In genomic region chr20:63099426-63100267, GRCh38 we compare ENCODE assay signal across 21 cellular contexts.
DNase-seq lines count a peak whose midpoint lies in the region; ATAC-seq, FAIRE-seq and TF ChIP-seq lines count a peak whose summit lies in the region.
"Had no signal": no experiment of that assay in that cellular context is flagged by ENCODE, and none has a peak within 500 bp of the region (broad histone marks: within the 10 kb centered on the region; RNA-seq: fewer than 3 reads in every experiment).

No MANE protein-coding gene starts in this region.

- H3K79me1 ChIP-seq in H9 (ENCODE audit: insufficient read depth, low read depth, low read length, poor library complexity, severe bottlenecking) (no peaks in the 10 kb centered on the region), neuronal stem cell (ENCODE audit: low read depth, low read length) (no peaks in the 10 kb centered on the region)

- no peaks in the 10 kb centered on the region for H3K27me3 ChIP-seq in CD4-positive, alpha-beta T cell (ENCODE audit: control insufficient read depth, insufficient read depth, low read length)
- peaks cover 22% of the 10 kb centered on the region; the same call in 1 of the 2 replicates for H3K27me3 ChIP-seq in H9 (ENCODE audit: insufficient read depth, low read length)
- H3K27me3 ChIP-seq in neuronal stem cell (ENCODE audit: control insufficient read depth in 3 of 3, insufficient read depth in 3 of 3, low read depth in 1 of 3, low read length in 3 of 3), result peaks cover 14 to 74% (median 37%) of the 10 kb centered on the region in 3 experiments
- H3K27me3 ChIP-seq: pancreas, thyroid gland had no signal

- H3K14ac ChIP-seq in H9 (ENCODE audit: insufficient read depth, low read length) (no peak overlapping the region), neuronal stem cell (ENCODE audit: low read length) (peak overlapping the region; percentile 5)

- H3T11ph ChIP-seq in H9 (ENCODE audit: low read length), result no peak overlapping the region

- BruUV-seq in MCF 10A (replicated peaks; lab: Mats Ljungman, UMichigan), result no TSS peak

- H4K8ac ChIP-seq in H9 (replicated peaks; ENCODE audit: insufficient read length, low read depth, low read length), result no peak overlapping the region
- no peak overlapping the region for H4K8ac ChIP-seq in neuronal stem cell (ENCODE audit: low read depth, low read length)

- intact Hi-C loops in CD4-positive, alpha-beta T cell (cut with DNase I, micrococcal nuclease), result loop anchor here in 1 of 2 experiments (10.0 kb wide), 1 partner anchor 75 kb away; no protein-coding TSS in a partner anchor
- intact Hi-C loops in left cardiac atrium (cut with DNase I), result no loop called here
- intact Hi-C loops in MCF 10A (cut with micrococcal nuclease), result no loop called here

- H3K23ac ChIP-seq in H9 (ENCODE audit: insufficient read length, low read depth, low read length) (no peak overlapping the region), neuronal stem cell (ENCODE audit: low read depth, low read length, poor library complexity) (no peak overlapping the region)

- no peak overlapping the region for H3K4me3 ChIP-seq in neuronal stem cell (ENCODE audit: low read length in 2 of 2)
- H3K4me3 ChIP-seq: breast epithelium, GM12878, heart right ventricle, pancreas, thyroid gland had no signal

- no peak for ATAC-seq in CD4-positive, alpha-beta T cell (ENCODE audit: poor library complexity)
- ATAC-seq in left cardiac atrium (no peak), GM19395 (IDR thresholded peaks at IDR 0.05; ENCODE audit: unreplicated experiment) (no peak)
- ATAC-seq in stimulated activated naive CD8-positive, alpha-beta T cell treated with anti-CD3 and anti-CD28 coated beads, Interleukin-15, amount 100 ng/mL, for 72 hours, result no peak
- ATAC-seq: GM12878, heart right ventricle, pancreas had no signal

- peaks cover 16% of the 10 kb centered on the region for H3K23me2 ChIP-seq in H9 (ENCODE audit: insufficient read length, low read depth, low read length, poor library complexity, severe bottlenecking)

- no peak overlapping the region for H3K56ac ChIP-seq in H9 (ENCODE audit: insufficient read length, low read depth, low read length)

- no peak overlapping the region for H2AFZ ChIP-seq in H9 (ENCODE audit: low read length)
- H2AFZ ChIP-seq in neuronal stem cell (ENCODE audit: low read length), result no peak overlapping the region

- H3K9me3 ChIP-seq in CD4-positive, alpha-beta T cell (ENCODE audit: control insufficient read depth, low read length), result no peaks in the 10 kb centered on the region
- no peaks in the 10 kb centered on the region for H3K9me3 ChIP-seq in H9 (ENCODE audit: control insufficient read depth, low read depth, low read length)
- H3K9me3 ChIP-seq in neuronal stem cell (replicated peaks in 1 of 2; ENCODE audit: control insufficient read depth in 2 of 2, insufficient read depth in 1 of 2, low read depth in 1 of 2, low read length in 2 of 2), result peaks cover 0 to 2% of the 10 kb centered on the region in 2 donors
- H3K9me3 ChIP-seq: breast epithelium, heart right ventricle, pancreas, thyroid gland had no signal

- peak in 1 of 10 experiments; percentile 14 for DNase-seq in CD4-positive, alpha-beta T cell
- DNase-seq in H9 (peak; percentile 18), left cardiac atrium (peak; percentile 4), neuronal stem cell (ENCODE audit: low spot score) (no peak), frontal cortex (ENCODE audit: low spot score in 2 of 2) (no peak), MCF 10A (ENCODE audit: unreplicated experiment) (no peak)
- no peak for DNase-seq in stimulated activated naive CD8-positive, alpha-beta T cell treated with anti-CD3 and anti-CD28 coated beads, Interleukin-15, amount 100 ng/mL, for 72 hours
- DNase-seq: activated B cell treated with CpG ODN at 0.5 μM for 24 hours; effector CD4-positive, alpha-beta T cell; NCI-H446; SHP77 treated with DMSO at 0.1 percent for 48 hours; small intestine; thyroid gland had no signal

- peaks cover 3% of the 10 kb centered on the region for H3K9me3 Mint-ChIP-seq in CD4-positive, alpha-beta T cell
- H3K9me3 Mint-ChIP-seq in H9 (peaks cover 0 to 3% of the 10 kb centered on the region in 2 experiments; a peak in 3 of 5 replicates), MCF 10A (ENCODE audit: unreplicated experiment) (no peaks in the 10 kb centered on the region)
- H3K9me3 Mint-ChIP-seq in stimulated activated naive CD8-positive, alpha-beta T cell treated with anti-CD3 and anti-CD28 coated beads, Interleukin-15, amount 100 ng/mL, for 72 hours, result no peaks in the 10 kb centered on the region
- H3K9me3 Mint-ChIP-seq: activated B cell treated with CpG ODN at 0.5 μM for 24 hours; T-helper 1 cell treated with Interleukin-12 subunit alpha and Interleukin-12 subunit beta and Interleukin-4 antibody, amounts not matched to agents 30 μg/mL and 1 μg/mL, for 36 hours had no signal

- H3K9ac ChIP-seq in H9 (ENCODE audit: extremely low read depth, insufficient read length, low read length) (no peak overlapping the region), neuronal stem cell (ENCODE audit: low read depth, low read length, poor library complexity) (no peak overlapping the region)

- H4K20me1 ChIP-seq in H9 (ENCODE audit: control insufficient read depth, insufficient read depth, insufficient read length), result no peaks in the 10 kb centered on the region

- peaks cover 3% of the 10 kb centered on the region; the same call in 1 of the 2 replicates for H3K4me1 ChIP-seq in H9 (ENCODE audit: insufficient read depth, low read length)
- peaks cover 4 to 9% of the 10 kb centered on the region in 2 donors for H3K4me1 ChIP-seq in neuronal stem cell (ENCODE audit: control insufficient read depth in 2 of 2, insufficient read depth in 1 of 2, low read depth in 1 of 2, low read length in 2 of 2)
- H3K4me1 ChIP-seq: breast epithelium, pancreas had no signal

- H2AK5ac ChIP-seq in H9 (ENCODE audit: insufficient read length, low read length) (no peak overlapping the region), neuronal stem cell (ENCODE audit: low read depth, low read length) (no peak overlapping the region)

- H3K18ac ChIP-seq in H9 (ENCODE audit: insufficient read length, low read depth, low read length), result no peak overlapping the region
- peak overlapping the region; percentile 70 for H3K18ac ChIP-seq in neuronal stem cell (ENCODE audit: low read length)

- CTCF ChIA-PET in CD4-positive, alpha-beta T cell (lab: Charles Lee), result no interaction called here
- CTCF ChIA-PET in MCF 10A (lab: Yijun Ruan, JAX), result interaction anchor here (0.6 kb wide), 1 partner anchor 1742 kb away, joined by 3 read pairs; no protein-coding TSS in a partner anchor

- no peak overlapping the region for H3K27ac ChIP-seq in CD4-positive, alpha-beta T cell (ENCODE audit: low read depth, low read length)
- no peak overlapping the region for H3K27ac ChIP-seq in H9 (ENCODE audit: insufficient read length, low read depth, low read length)
- H3K27ac ChIP-seq in neuronal stem cell (replicated peaks; ENCODE audit: low read length), result no peak overlapping the region
- H3K27ac ChIP-seq: breast epithelium, heart right ventricle, pancreas, thyroid gland had no signal

- H3K4ac ChIP-seq in H9 (ENCODE audit: low read depth, low read length) (no peak overlapping the region), neuronal stem cell (ENCODE audit: low read length) (no peak overlapping the region)

- H3K27me3 Mint-ChIP-seq in CD4-positive, alpha-beta T cell, result peaks cover 7% of the 10 kb centered on the region
- H3K27me3 Mint-ChIP-seq in H9 (ENCODE audit: low read depth) (peaks cover 26% of the 10 kb centered on the region), MCF 10A (ENCODE audit: insufficient read depth, unreplicated experiment) (peaks cover 16% of the 10 kb centered on the region)
- H3K27me3 Mint-ChIP-seq in stimulated activated naive CD8-positive, alpha-beta T cell treated with anti-CD3 and anti-CD28 coated beads, Interleukin-15, amount 100 ng/mL, for 72 hours, result peaks cover 5% of the 10 kb centered on the region

- no peaks in the 10 kb centered on the region for H3K36me3 ChIP-seq in neuronal stem cell (replicated peaks in 1 of 2; ENCODE audit: control insufficient read depth in 2 of 2, insufficient read depth in 2 of 2, low read length in 2 of 2)
- H3K36me3 ChIP-seq: breast epithelium, heart right ventricle, pancreas, thyroid gland had no signal

- peaks cover 12% of the 10 kb centered on the region for H3K4me1 Mint-ChIP-seq in CD4-positive, alpha-beta T cell (ENCODE audit: low read depth)
- H3K4me1 Mint-ChIP-seq in H9 (peaks cover 2 to 5% of the 10 kb centered on the region in 2 experiments; a peak in 3 of 4 replicates), MCF 10A (ENCODE audit: insufficient read depth, unreplicated experiment) (no peaks in the 10 kb centered on the region)
- H3K4me1 Mint-ChIP-seq in stimulated activated naive CD8-positive, alpha-beta T cell treated with anti-CD3 and anti-CD28 coated beads, Interleukin-15, amount 100 ng/mL, for 72 hours, result peaks cover 11% of the 10 kb centered on the region

- no peak for FAIRE-seq in frontal cortex (lab: Jason Lieb, UNC)
- FAIRE-seq: G401.6, GM12878, pancreas, small intestine had no signal

- H2BK15ac ChIP-seq in H9 (ENCODE audit: low read depth, low read length) (no peak overlapping the region), neuronal stem cell (ENCODE audit: low read length) (no peak overlapping the region)

- H3K36me3 Mint-ChIP-seq in CD4-positive, alpha-beta T cell (ENCODE audit: low read depth), result peaks cover 9% of the 10 kb centered on the region
- H3K36me3 Mint-ChIP-seq in H9 (ENCODE audit: insufficient read depth in 1 of 3, low read depth in 3 of 3) (no peaks in the 10 kb centered on the region), MCF 10A (ENCODE audit: insufficient read depth, unreplicated experiment) (no peaks in the 10 kb centered on the region)

- no peak overlapping the region for H4K91ac ChIP-seq in H9 (ENCODE audit: insufficient read length, low read depth, low read length)
- H4K91ac ChIP-seq in neuronal stem cell (ENCODE audit: low read depth, low read length, poor library complexity), result no peak overlapping the region

- H3K4me3 Mint-ChIP-seq in CD4-positive, alpha-beta T cell, result peak overlapping the region; percentile 48
- H3K4me3 Mint-ChIP-seq in H9 (no peak overlapping the region), MCF 10A (ENCODE audit: unreplicated experiment) (no peak overlapping the region)
- no peak overlapping the region for H3K4me3 Mint-ChIP-seq in stimulated activated naive CD8-positive, alpha-beta T cell treated with anti-CD3 and anti-CD28 coated beads, Interleukin-15, amount 100 ng/mL, for 72 hours
- H3K4me3 Mint-ChIP-seq: activated B cell treated with CpG ODN at 0.5 μM for 24 hours; B cell; T-helper 1 cell treated with Interleukin-12 subunit alpha and Interleukin-12 subunit beta and Interleukin-4 antibody, amounts not matched to agents 30 μg/mL and 1 μg/mL, for 36 hours had no signal

- no peak overlapping the region for H3K4me2 ChIP-seq in H9 (ENCODE audit: insufficient read depth, insufficient read length, low read length)
- H3K4me2 ChIP-seq in neuronal stem cell (ENCODE audit: insufficient read depth, low read length, poor library complexity, severe bottlenecking), result no peak overlapping the region

- H2BK120ac ChIP-seq in H9 (ENCODE audit: low read depth, low read length, poor library complexity, severe bottlenecking) (no peak overlapping the region), neuronal stem cell (ENCODE audit: low read depth, low read length) (no peak overlapping the region)

- POLR2A ChIA-PET in CD4-positive, alpha-beta T cell (lab: Charles Lee), result no interaction called here
- POLR2A ChIA-PET in MCF 10A (lab: Yijun Ruan, JAX), result interaction anchor here (0.6 kb wide), 1 partner anchor 54 kb away, joined by 3 read pairs; no protein-coding TSS in a partner anchor

- no peak overlapping the region for H4K5ac ChIP-seq in H9 (ENCODE audit: insufficient read length, low read depth, low read length)

- no peak overlapping the region for H2BK12ac ChIP-seq in H9 (ENCODE audit: insufficient read length, low read depth, low read length)
- no peak overlapping the region for H2BK12ac ChIP-seq in neuronal stem cell (ENCODE audit: low read length)

- H2BK5ac ChIP-seq in H9 (ENCODE audit: insufficient read length, low read length), result no peak overlapping the region
- H2BK5ac ChIP-seq in neuronal stem cell (ENCODE audit: low read length), result no peak overlapping the region

- no peak overlapping the region for H2BK20ac ChIP-seq in H9 (ENCODE audit: low read depth, low read length, poor library complexity, severe bottlenecking)

- no CpG with 5 or more reads among the region's 26 CpGs for WGBS in H9 (ENCODE audit: extremely low coverage, insufficient read length, low lambda C conversion rate)
- WGBS in neuronal stem cell (ENCODE audit: extremely low coverage in 2 of 2, insufficient read length in 2 of 2, insufficient replicate concordance in 1 of 2), 2 donors, result no CpG with 5 or more reads among the region's 26 CpGs

- no peaks in the 10 kb centered on the region for H3K79me2 ChIP-seq in H9 (ENCODE audit: insufficient read depth, low read length)

- H3K27ac Mint-ChIP-seq in CD4-positive, alpha-beta T cell, result no peak overlapping the region
- H3K27ac Mint-ChIP-seq in H9, result no peak overlapping the region
- no peak overlapping the region for H3K27ac Mint-ChIP-seq in MCF 10A (ENCODE audit: low read depth, unreplicated experiment)
- H3K27ac Mint-ChIP-seq in stimulated activated naive CD8-positive, alpha-beta T cell treated with anti-CD3 and anti-CD28 coated beads, Interleukin-15, amount 100 ng/mL, for 72 hours, result no peak overlapping the region
- H3K27ac Mint-ChIP-seq: activated B cell treated with CpG ODN at 0.5 μM for 24 hours; B cell; T-helper 1 cell treated with Interleukin-12 subunit alpha and Interleukin-12 subunit beta and Interleukin-4 antibody, amounts not matched to agents 30 μg/mL and 1 μg/mL, for 36 hours had no signal

- TF ChIP-seq CTCF in CD4-positive, alpha-beta T cell (IDR thresholded peaks at IDR 0.05), result no peak
- TF ChIP-seq CTCF in H9 (conservative IDR thresholded peaks at IDR 0.05) (no peak), MCF 10A (IDR thresholded peaks at IDR 0.05; ENCODE audit: unreplicated experiment) (no peak)

Comparison
In these comparisons a context has a peak if more than half of its experiments do, and no peak if none do; other contexts are left out.
1. DNase-seq: peak in H9 (single experiment) and left cardiac atrium (single experiment); none in neuronal stem cell (single experiment), frontal cortex (0 of 2), MCF 10A (single experiment) and stimulated activated naive CD8-positive, alpha-beta T cell treated with anti-CD3 and anti-CD28 coated beads, Interleukin-15, amount 100 ng/mL, for 72 hours (0 of 2).